Comparison of ENCODE assay signal across 6 cellular contexts in genomic region chr19:2235396-2236284, GRCh38. TPM values are rescaled to one million over a fixed set of nuclear protein-coding genes. Genes with fewer than 3 reads are reported as not detected.
DNase-seq lines count a peak whose midpoint lies in the region; ATAC-seq, FAIRE-seq and TF ChIP-seq lines count a peak whose summit lies in the region.

No MANE protein-coding gene starts in this region.

- peak overlapping the region; percentile 76 to 91 for H3K9ac ChIP-seq in colonic mucosa (ENCODE audit: low read depth in 2 of 2, low read length in 2 of 2)

- H3K4me3 ChIP-seq in colonic mucosa (peak overlapping the region; percentile 97), pancreas (peak overlapping the region; percentile 82 to 96 (median 94))

- no peak for TF ChIP-seq CTCF in colonic mucosa (IDR thresholded peaks at IDR 0.05)
- TF ChIP-seq CTCF in pancreas (IDR thresholded peaks at IDR 0.05), result no peak

- ATAC-seq in GM19455 (IDR thresholded peaks at IDR 0.05; ENCODE audit: unreplicated experiment) (peak; percentile 16), pancreas (peak; percentile 6 to 50 (median 28))

- no peak for FAIRE-seq in pancreas (lab: Jason Lieb, UNC)

- peak overlapping the region; percentile 100 for H3K27ac ChIP-seq in colonic mucosa
- peak overlapping the region; percentile 96 to 100 (median 98) for H3K27ac ChIP-seq in pancreas

- H3K9me3 ChIP-seq in colonic mucosa, result no peaks in the 10 kb centered on the region
- no peaks in the 10 kb centered on the region for H3K9me3 ChIP-seq in pancreas

- peaks cover 22% of the 10 kb centered on the region for H3K4me1 ChIP-seq in colonic mucosa
- peaks cover 12 to 38% (median 31%) of the 10 kb centered on the region in 3 donors for H3K4me1 ChIP-seq in pancreas

- WGBS in pancreas, 2 donors, result 0% methylated on average over 51 to 73 of the region's 73 CpGs

- no peaks in the 10 kb centered on the region for H3K36me3 ChIP-seq in colonic mucosa
- H3K36me3 ChIP-seq in pancreas, result peaks cover 0 to 14% (median 0%) of the 10 kb centered on the region in 3 donors

- intact Hi-C loops in colonic mucosa (cut with DNase I), result loop anchor here (5.0 to 10.0 kb wide), 2 partner anchors 37 to 71 kb away; partner anchors contain the start of gene DOT1L
- intact Hi-C loops in pancreas (cut with DNase I), result loop anchor here in 1 of 3 donors (5.0 to 10.0 kb wide), 2 partner anchors 37 to 81 kb away; partner anchors contain the start of gene AP3D1

- no peaks in the 10 kb centered on the region for H3K27me3 ChIP-seq in colonic mucosa
- H3K27me3 ChIP-seq in pancreas, result no peaks in the 10 kb centered on the region

- DNase-seq in A172 (ENCODE audit: low spot score), result peak; percentile 37
- peak; percentile 73 for DNase-seq in NCI-H1436 (lab: John Stamatoyannopoulos, UW)
- peak; percentile 87 for DNase-seq in colonic mucosa
- DNase-seq in pancreas, result peak in 4 of 6 donors; percentile 76 to 80 (median 78)
- no peak for DNase-seq in inferior parietal cortex (ENCODE audit: extremely low spot score)

RNA-seq across cellular contexts. Expression of gene PLEKHJ1, which starts 0.5 kb away (rescaled TPM):
- 172 and 177 TPM in 2 replicates for total RNA-seq in A172 (2014; rRNA removed; shearing (Covaris generic))
- total RNA-seq in colonic mucosa (100 to 1,000 TPM; 176 to 238 TPM), pancreas (10 to 100 TPM; 34.3 to 50.8 (median 39.6) TPM)
- 100 to 1,000 TPM in 1 of 2 donors, 10 to 100 TPM in 1; 90.8 to 101 TPM for polyA plus RNA-seq in pancreas

RNA-seq across cellular contexts. Expression of gene SF3A2, which starts 1.0 kb away (rescaled TPM):
- total RNA-seq in A172 (2014; rRNA removed; shearing (Covaris generic)), result 41.1 and 42.9 TPM in 2 replicates
- total RNA-seq in colonic mucosa, result 10 to 100 TPM; 60.9 to 99.8 TPM
- 10 to 100 TPM; 25.0 to 36.1 (median 29.6) TPM for total RNA-seq in pancreas
- 10 to 100 TPM; 39.2 to 64.0 TPM for polyA plus RNA-seq in pancreas

RNA-seq across cellular contexts. Expression of gene AMH, which starts 13.5 kb away (rescaled TPM):
- 8.5 and 10.0 TPM in 2 replicates for total RNA-seq in A172 (2014; rRNA removed; shearing (Covaris generic))
- total RNA-seq in colonic mucosa (1 to 10 TPM in 1 of 2 donors, under 1 TPM in 1; 0.90 to 5.1 TPM), pancreas (1 to 10 TPM; 1.4 to 4.1 (median 1.7) TPM)
- polyA plus RNA-seq in pancreas, result 1 to 10 TPM; 8.9 to 9.5 TPM

RNA-seq across cellular contexts. Expression of gene JSRP1, which starts 20.6 kb away (rescaled TPM):
- total RNA-seq in A172 (2014; rRNA removed; shearing (Covaris generic)), result not detected in 2 replicates
- total RNA-seq in colonic mucosa (1 to 10 TPM in 1 of 2 donors, under 1 TPM in 1; 0.64 to 1.3 TPM), pancreas (1 to 10 TPM in 1 of 6 donors, under 1 TPM in 3, not detected in 2; 0.29 to 1.1 (median 0.80) TPM)
- polyA plus RNA-seq in pancreas, result 1 to 10 TPM; 3.2 to 4.0 TPM

RNA-seq across cellular contexts. Expression of gene PEAK3, which starts 46.3 kb away (rescaled TPM):
- 0.22 and 1.7 TPM in 2 replicates for total RNA-seq in A172 (2014; rRNA removed; shearing (Covaris generic))
- total RNA-seq in colonic mucosa, result under 1 TPM; 0.29 to 0.72 TPM
- under 1 TPM in 4 of 6 donors, not detected in 2; 0.13 to 0.81 (median 0.35) TPM for total RNA-seq in pancreas
- under 1 TPM; 0.04 to 0.07 TPM for polyA plus RNA-seq in pancreas
